Comparison of ENCODE assay signal across 8 cellular contexts in genomic region chr1:9004731-9005708, GRCh38. TPM values are rescaled to one million over a fixed set of nuclear protein-coding genes. Genes with fewer than 3 reads are reported as not detected.
DNase-seq lines count a peak whose midpoint lies in the region; ATAC-seq and TF ChIP-seq lines count a peak whose summit lies in the region.

No MANE protein-coding gene starts in this region.

- H3K9me3 Mint-ChIP-seq in T-cell, result no peaks in the 10 kb centered on the region

- CTCF ChIA-PET in T-cell (lab: Charles Lee), result interaction anchor here (0.5 to 2.2 kb wide), 39 partner anchors 10 to 1766 kb away, joined by 3 to 19 read pairs (median 4); no protein-coding TSS in a partner anchor

- peak overlapping the region in 2 of 3 donors; percentile 21 to 63 for H3K4me3 Mint-ChIP-seq in T-cell

- no peaks in the 10 kb centered on the region for H3K36me3 ChIP-seq in GM06990 (ENCODE audit: control insufficient read depth, insufficient read depth, low read length)

- no peaks in the 10 kb centered on the region; the same call in 1 of the 2 replicates for H3K27me3 ChIP-seq in GM06990 (replicated peaks; ENCODE audit: control insufficient read depth, insufficient read depth, low read length)

- intact Hi-C loops in left cardiac atrium (cut with DNase I), result loop anchor here in 1 of 2 donors (5.0 kb wide), 2 partner anchors 88 to 97 kb away; no protein-coding TSS in a partner anchor

- H3K27ac Mint-ChIP-seq in T-cell, result peak overlapping the region in 1 of 2 donors; percentile 52

- POLR2A ChIA-PET in T-cell (lab: Charles Lee), result interaction anchor here in 1 of 2 donors (0.6 to 1.0 kb wide), 3 partner anchors 35 to 114 kb away, joined by 7 to 13 read pairs (median 10); no protein-coding TSS in a partner anchor

- peak; percentile 98 for TF ChIP-seq CTCF in GM06990 (IDR thresholded peaks at IDR 0.05; ENCODE audit: insufficient read depth, low read length, poor library complexity, severe bottlenecking)

- H3K36me3 Mint-ChIP-seq in T-cell, result no peaks in the 10 kb centered on the region

- DNase-seq in GM06990 (ENCODE audit: extremely low read depth, insufficient read length), result peak; percentile 71
- peak; percentile 55 for DNase-seq in Jurkat, Clone E6-1 (ENCODE audit: low read depth, low spot score)
- peak; percentile 42 to 86 (median 74) for DNase-seq in T-cell
- peak; percentile 82 for DNase-seq in activated naive CD8-positive, alpha-beta T cell treated with anti-CD3 and anti-CD28 coated beads, Interleukin-2, amount 50 U/mL, for 16 hours (ENCODE audit: low read depth, low spot score)
- DNase-seq in left cardiac atrium, result peak; percentile 84
- peak; percentile 83 for DNase-seq in retina

- no peak overlapping the region for H3K4me3 ChIP-seq in GM06990 (replicated peaks; ENCODE audit: low read depth, low read length)
- no peak overlapping the region for H3K4me3 ChIP-seq in Jurkat, Clone E6-1 (ENCODE audit: low read length)

- H3K27me3 Mint-ChIP-seq in T-cell, result peaks cover 0 to 1% of the 10 kb centered on the region in 2 donors

- H3K4me1 Mint-ChIP-seq in T-cell, result peaks cover 11 to 13% (median 13%) of the 10 kb centered on the region in 3 donors

- ATAC-seq in T-cell (replicated peaks in 1 of 4) (peak; percentile 88 to 95 (median 90)), left cardiac atrium (peak; percentile 78 to 80), HG03521 (IDR thresholded peaks at IDR 0.05; ENCODE audit: unreplicated experiment) (no peak), HG02981 (IDR thresholded peaks at IDR 0.05; ENCODE audit: unreplicated experiment) (no peak)

RNA-seq across cellular contexts. Expression of gene SLC2A7, which starts 21.2 kb away (rescaled TPM):
- polyA plus RNA-seq in Jurkat, Clone E6-1 (2012; ENCODE audit: insufficient read depth, insufficient read length), result not detected
- total RNA-seq in T-cell (not detected), left cardiac atrium (not detected)

RNA-seq across cellular contexts. Expression of gene CA6, which starts 59.4 kb away (rescaled TPM):
- polyA plus RNA-seq in Jurkat, Clone E6-1 (2012; ENCODE audit: insufficient read depth, insufficient read length), result not detected
- 1 to 10 TPM in 4 of 5 donors, under 1 TPM in 1; 0.95 to 2.8 (median 1.8) TPM for total RNA-seq in T-cell
- not detected for total RNA-seq in left cardiac atrium

Comparison
In these comparisons a context has a peak if more than half of its experiments do, and no peak if none do; other contexts are left out.
1. ATAC-seq: peak in T-cell (4 of 4) and left cardiac atrium (2 of 2); none in HG03521 (single experiment) and HG02981 (single experiment).
2. Peak in every context shown above with its lines, with median percentiles within 50 percentile points of each other: DNase-seq.